Comparison of ENCODE assay signal across 1 cellular context in the genomic region with DNA sequence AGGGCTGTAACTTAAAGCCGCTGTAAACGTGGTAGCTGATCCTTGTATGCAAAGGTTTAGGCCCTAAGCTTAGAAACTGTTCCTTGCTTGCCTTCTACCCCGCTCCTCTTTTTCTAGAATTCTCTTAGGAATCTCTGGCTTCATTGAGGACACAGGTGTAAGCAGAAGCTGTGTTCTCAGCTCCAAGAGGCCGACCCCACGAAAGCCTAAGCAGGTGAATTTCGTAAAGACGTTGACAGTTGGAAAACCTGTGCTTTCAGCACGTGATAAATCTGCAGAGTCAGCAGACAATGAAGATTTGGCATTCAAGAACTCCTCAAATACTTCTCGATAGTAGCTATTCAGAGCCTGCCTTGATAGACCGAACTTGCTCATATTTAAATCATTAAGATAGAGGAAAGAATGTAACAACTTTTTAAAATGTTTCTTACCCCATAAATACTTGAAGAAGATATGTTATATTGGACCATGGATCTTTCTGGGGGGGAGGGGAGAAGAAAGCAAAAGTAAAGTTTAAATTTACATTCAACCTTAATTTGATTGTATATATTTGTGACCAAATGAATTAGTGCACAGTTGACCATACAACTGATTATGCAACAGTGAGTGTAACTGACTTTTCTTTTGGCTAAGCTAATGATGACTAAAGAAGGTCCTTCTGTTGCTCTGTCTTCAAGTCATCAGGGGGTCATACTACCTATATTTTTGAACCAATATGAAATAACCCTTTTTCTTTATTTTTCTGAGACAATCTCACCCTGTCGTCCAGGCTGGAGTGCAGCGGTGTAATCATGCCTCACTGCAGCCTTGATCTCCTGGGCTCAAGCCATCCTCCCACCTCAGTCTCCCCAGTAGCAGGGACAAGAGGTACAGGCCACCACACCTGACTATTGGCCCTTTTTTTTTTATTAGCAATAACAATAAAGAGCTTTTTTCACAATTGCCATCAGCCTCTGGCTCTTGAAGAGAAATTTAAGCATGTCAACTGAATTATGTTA.
A peak's percentile ranks its signal among the peaks of the same experiment; 100 is the strongest.
TF ChIP-seq lines count a peak whose summit lies in the region.

No MANE protein-coding gene starts in this region.

TF ChIP-seq in K562, 482 proteins besides CTCF, POLR2A, EP300 and RAD21 (continues in another document):
- TF ChIP-seq, protein P1, sequence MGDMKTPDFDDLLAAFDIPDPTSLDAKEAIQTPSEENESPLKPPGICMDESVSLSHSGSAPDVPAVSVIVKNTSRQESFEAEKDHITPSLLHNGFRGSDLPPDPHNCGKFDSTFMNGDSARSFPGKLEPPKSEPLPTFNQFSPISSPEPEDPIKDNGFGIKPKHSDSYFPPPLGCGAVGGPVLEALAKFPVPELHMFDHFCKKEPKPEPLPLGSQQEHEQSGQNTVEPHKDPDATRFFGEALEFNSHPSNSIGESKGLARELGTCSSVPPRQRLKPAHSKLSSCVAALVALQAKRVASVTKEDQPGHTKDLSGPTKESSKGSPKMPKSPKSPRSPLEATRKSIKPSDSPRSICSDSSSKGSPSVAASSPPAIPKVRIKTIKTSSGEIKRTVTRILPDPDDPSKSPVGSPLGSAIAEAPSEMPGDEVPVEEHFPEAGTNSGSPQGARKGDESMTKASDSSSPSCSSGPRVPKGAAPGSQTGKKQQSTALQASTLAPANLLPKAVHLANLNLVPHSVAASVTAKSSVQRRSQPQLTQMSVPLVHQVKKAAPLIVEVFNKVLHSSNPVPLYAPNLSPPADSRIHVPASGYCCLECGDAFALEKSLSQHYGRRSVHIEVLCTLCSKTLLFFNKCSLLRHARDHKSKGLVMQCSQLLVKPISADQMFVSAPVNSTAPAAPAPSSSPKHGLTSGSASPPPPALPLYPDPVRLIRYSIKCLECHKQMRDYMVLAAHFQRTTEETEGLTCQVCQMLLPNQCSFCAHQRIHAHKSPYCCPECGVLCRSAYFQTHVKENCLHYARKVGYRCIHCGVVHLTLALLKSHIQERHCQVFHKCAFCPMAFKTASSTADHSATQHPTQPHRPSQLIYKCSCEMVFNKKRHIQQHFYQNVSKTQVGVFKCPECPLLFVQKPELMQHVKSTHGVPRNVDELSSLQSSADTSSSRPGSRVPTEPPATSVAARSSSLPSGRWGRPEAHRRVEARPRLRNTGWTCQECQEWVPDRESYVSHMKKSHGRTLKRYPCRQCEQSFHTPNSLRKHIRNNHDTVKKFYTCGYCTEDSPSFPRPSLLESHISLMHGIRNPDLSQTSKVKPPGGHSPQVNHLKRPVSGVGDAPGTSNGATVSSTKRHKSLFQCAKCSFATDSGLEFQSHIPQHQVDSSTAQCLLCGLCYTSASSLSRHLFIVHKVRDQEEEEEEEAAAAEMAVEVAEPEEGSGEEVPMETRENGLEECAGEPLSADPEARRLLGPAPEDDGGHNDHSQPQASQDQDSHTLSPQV (IDR thresholded peaks at IDR 0.05): peak; percentile 94
- TF ChIP-seq CHD2 (IDR thresholded peaks at IDR 0.05; ENCODE audit: low read depth, low read length): no peak
- 0 out of 2 replicates have a peak, but pooled peaks have one; percentile 10 for TF ChIP-seq ZNF583 (CRISPR knock-in tag; IDR thresholded peaks at IDR 0.05)
- no peak for TF ChIP-seq ILK (tag; IDR thresholded peaks at IDR 0.05; ENCODE audit: borderline replicate concordance, low read depth)
- TF ChIP-seq MEIS2 (IDR thresholded peaks at IDR 0.05; ENCODE audit: partially characterized antibody): peak; percentile 19
- TF ChIP-seq MAZ (CRISPR knock-in tag; conservative IDR thresholded peaks at IDR 0.05 in 1 of 2, IDR thresholded peaks at IDR 0.05 in 1 of 2): no peak
- TF ChIP-seq SMARCC2 (IDR thresholded peaks at IDR 0.05; ENCODE audit: low read depth): no peak
- 0 out of 2 replicates have a peak, but pooled peaks have one; percentile 34 for TF ChIP-seq PATZ1 (CRISPR knock-in tag; IDR thresholded peaks at IDR 0.05; ENCODE audit: borderline replicate concordance)
- TF ChIP-seq ZNF175 (CRISPR knock-in tag; IDR thresholded peaks at IDR 0.05; ENCODE audit: low read depth): 0 out of 2 replicates have a peak, but pooled peaks have one; percentile 22
- peak; percentile 43 for TF ChIP-seq HDAC3 (IDR thresholded peaks at IDR 0.05; ENCODE audit: borderline replicate concordance, partially characterized antibody)
- no peak for TF ChIP-seq NFATC3 (IDR thresholded peaks at IDR 0.05)
- TF ChIP-seq, protein P2, sequence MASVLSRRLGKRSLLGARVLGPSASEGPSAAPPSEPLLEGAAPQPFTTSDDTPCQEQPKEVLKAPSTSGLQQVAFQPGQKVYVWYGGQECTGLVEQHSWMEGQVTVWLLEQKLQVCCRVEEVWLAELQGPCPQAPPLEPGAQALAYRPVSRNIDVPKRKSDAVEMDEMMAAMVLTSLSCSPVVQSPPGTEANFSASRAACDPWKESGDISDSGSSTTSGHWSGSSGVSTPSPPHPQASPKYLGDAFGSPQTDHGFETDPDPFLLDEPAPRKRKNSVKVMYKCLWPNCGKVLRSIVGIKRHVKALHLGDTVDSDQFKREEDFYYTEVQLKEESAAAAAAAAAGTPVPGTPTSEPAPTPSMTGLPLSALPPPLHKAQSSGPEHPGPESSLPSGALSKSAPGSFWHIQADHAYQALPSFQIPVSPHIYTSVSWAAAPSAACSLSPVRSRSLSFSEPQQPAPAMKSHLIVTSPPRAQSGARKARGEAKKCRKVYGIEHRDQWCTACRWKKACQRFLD (CRISPR knock-in tag; IDR thresholded peaks at IDR 0.05): peak; percentile 90; the same call in 1 of the 2 replicates
- peak; percentile 93 for TF ChIP-seq L3MBTL2 (IDR thresholded peaks at IDR 0.05)
- peak; percentile 83 for TF ChIP-seq CEBPB (tag; IDR thresholded peaks at IDR 0.05)
- TF ChIP-seq THRAP3 (IDR thresholded peaks at IDR 0.05; ENCODE audit: borderline replicate concordance): 0 out of 2 replicates have a peak, but pooled peaks have one; percentile 57
- 0 out of 4 replicates have a peak, but pooled peaks of 1 of the 2 experiments have one; percentile 15 for TF ChIP-seq HDAC1 (IDR thresholded peaks at IDR 0.05)
- TF ChIP-seq BRD4 (IDR thresholded peaks at IDR 0.05): 0 out of 2 replicates have a peak, but pooled peaks have one; percentile 55
- TF ChIP-seq USF2 (CRISPR knock-in tag; IDR thresholded peaks at IDR 0.05): peak; percentile 34; the same call in 1 of the 2 replicates
- TF ChIP-seq TEAD4 (IDR thresholded peaks at IDR 0.05; ENCODE audit: low read length): 0 out of 2 replicates have a peak, but pooled peaks have one; percentile 10
- no peak for TF ChIP-seq TEAD4 (CRISPR knock-in tag; IDR thresholded peaks at IDR 0.05; ENCODE audit: borderline replicate concordance)
- TF ChIP-seq MCM5 (IDR thresholded peaks at IDR 0.05; ENCODE audit: low read depth): no peak
- no peak for TF ChIP-seq COPS2 (conservative IDR thresholded peaks at IDR 0.05)
- no peak for TF ChIP-seq FOS (IDR thresholded peaks at IDR 0.05; ENCODE audit: extremely low read depth, insufficient read length)
- TF ChIP-seq GABPA (tag; conservative IDR thresholded peaks at IDR 0.05; ENCODE audit: low read depth): no peak
- TF ChIP-seq ZNF347 (CRISPR knock-in tag; IDR thresholded peaks at IDR 0.05; ENCODE audit: low read depth): no peak
- TF ChIP-seq ZBTB2 (IDR thresholded peaks at IDR 0.05): 0 out of 2 replicates have a peak, but pooled peaks have one; percentile 19
- TF ChIP-seq RNF219 (CRISPR knock-in tag; IDR thresholded peaks at IDR 0.05): no peak
- no peak for TF ChIP-seq ZNF263 (CRISPR knock-in tag; IDR thresholded peaks at IDR 0.05; ENCODE audit: borderline replicate concordance)
- TF ChIP-seq CLOCK (CRISPR knock-in tag; IDR thresholded peaks at IDR 0.05; ENCODE audit: borderline replicate concordance): 0 out of 2 replicates have a peak, but pooled peaks have one; percentile 11
- TF ChIP-seq CEBPG (CRISPR knock-in tag; IDR thresholded peaks at IDR 0.05): peak; percentile 27; the same call in 1 of the 2 replicates
- peak; percentile 82 to 84 for TF ChIP-seq CEBPG (tag; conservative IDR thresholded peaks at IDR 0.05 in 1 of 2, IDR thresholded peaks at IDR 0.05 in 1 of 2)
- TF ChIP-seq KDM1A (IDR thresholded peaks at IDR 0.05): peak; percentile 74 to 76
- TF ChIP-seq HMGXB4 (CRISPR knock-in tag; IDR thresholded peaks at IDR 0.05): no peak
- no peak for TF ChIP-seq DLX4 (CRISPR knock-in tag; IDR thresholded peaks at IDR 0.05)
- peak; percentile 99 for TF ChIP-seq C11orf30 (IDR thresholded peaks at IDR 0.05; ENCODE audit: low read depth)
- peak; percentile 99 for TF ChIP-seq ZNF316 (IDR thresholded peaks at IDR 0.05)
